ENCODE assay signal across 8 cellular contexts in the genomic region with DNA sequence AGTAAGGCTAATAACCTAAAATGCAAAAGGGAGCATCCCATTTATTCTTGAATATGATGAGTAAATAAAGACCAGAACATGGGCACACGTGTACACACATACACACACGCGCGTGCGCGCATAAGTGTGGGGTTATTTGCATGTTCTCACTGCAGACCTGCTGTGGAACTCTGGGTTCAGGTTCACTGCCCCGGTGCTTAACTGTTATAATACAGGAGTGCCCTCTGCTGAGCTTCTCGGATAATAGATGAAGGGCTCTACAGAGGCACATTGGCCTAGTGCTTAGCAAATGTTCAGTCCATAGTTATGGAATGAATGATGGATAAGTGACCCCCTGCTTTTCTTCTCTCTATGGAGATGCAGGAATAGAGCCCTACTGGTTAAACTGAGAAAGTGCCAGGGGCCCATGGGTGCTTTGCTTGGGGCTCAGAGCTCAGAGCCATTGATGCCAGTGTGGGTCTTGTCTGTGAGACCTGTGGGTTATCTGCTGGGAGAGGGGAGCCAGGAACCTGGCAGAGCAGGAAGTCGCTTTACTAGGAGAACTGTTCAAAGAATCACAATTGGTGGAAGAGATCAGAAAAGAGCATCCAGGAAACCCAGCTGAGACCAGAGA. TPM values are rescaled to one million over a fixed set of nuclear protein-coding genes. Genes with fewer than 3 reads are reported as not detected.
DNase-seq lines count a peak whose midpoint lies in the region; ATAC-seq and TF ChIP-seq lines count a peak whose summit lies in the region.

No MANE protein-coding gene starts in this region.

- H3K9me3 ChIP-seq in IMR-90 (ENCODE audit: control insufficient read depth, insufficient read depth, low read length) (no peaks in the 10 kb centered on the region), spleen (no peaks in the 10 kb centered on the region)

- H3K23ac ChIP-seq in IMR-90 (ENCODE audit: low read depth, low read length): no peak overlapping the region

- no peak overlapping the region for H2AK5ac ChIP-seq in IMR-90 (ENCODE audit: low read depth, low read length)

- H2BK120ac ChIP-seq in IMR-90 (ENCODE audit: low read depth, low read length): no peak overlapping the region

- H3K36me3 ChIP-seq in IMR-90 (ENCODE audit: control insufficient read depth, insufficient read depth, low read length): no peaks in the 10 kb centered on the region
- H3K36me3 ChIP-seq in spleen: no peaks in the 10 kb centered on the region

- H2BK15ac ChIP-seq in IMR-90 (ENCODE audit: low read depth, low read length): no peak overlapping the region

- H3K9me3 Mint-ChIP-seq in activated naive CD4-positive, alpha-beta T cell treated with anti-CD3 and anti-CD28 coated beads, Interleukin-2, amount 50 U/mL, for 72 hours: no peaks in the 10 kb centered on the region

- dilution Hi-C loops in IMR-90 (cut with HindIII; ENCODE audit: low sequenced_read_pairs, unreplicated experiment): loop anchor here (25.0 kb wide), 1 partner anchor 163 kb away; no protein-coding TSS in a partner anchor

- in situ Hi-C loops in IMR-90 (cut with MboI; ENCODE audit: low sequenced_read_pairs): loop anchor here (5.0 kb wide), 1 partner anchor 363 kb away; no protein-coding TSS in a partner anchor

- no peak overlapping the region for H2AFZ ChIP-seq in IMR-90 (replicated peaks; ENCODE audit: low read length, poor library complexity)

- H3K4me3 ChIP-seq in IMR-90 (ENCODE audit: insufficient read depth, low read depth, low read length) (no peak overlapping the region), spleen (no peak overlapping the region)

- H3K18ac ChIP-seq in IMR-90 (ENCODE audit: low read depth, low read length): no peak overlapping the region

- H3K4me2 ChIP-seq in IMR-90 (ENCODE audit: low read depth, low read length): no peak overlapping the region

- H2BK5ac ChIP-seq in IMR-90 (ENCODE audit: low read depth, low read length, poor library complexity, severe bottlenecking): no peak overlapping the region

- H3K56ac ChIP-seq in IMR-90 (ENCODE audit: extremely low read depth, insufficient read depth, low read length): no peak overlapping the region

- H3K4me1 ChIP-seq in IMR-90 (ENCODE audit: control insufficient read depth, insufficient read depth, low read length) (peaks cover 4% of the 10 kb centered on the region), spleen (peaks cover 0 to 43% (median 23%) of the 10 kb centered on the region in 6 donors)

- CTCF ChIA-PET in IMR-90 (lab: Yijun Ruan, JAX): interaction anchor here (0.5 to 2.1 kb wide), 8 partner anchors 44 to 525 kb away, joined by 3 to 9 read pairs (median 3); no protein-coding TSS in a partner anchor

- no peak overlapping the region for H4K91ac ChIP-seq in IMR-90 (ENCODE audit: insufficient read depth, low read depth, low read length)

- H3K27me3 ChIP-seq in IMR-90 (ENCODE audit: control insufficient read depth, insufficient read depth, low read length) (no peaks in the 10 kb centered on the region), spleen (replicated peaks in 1 of 7) (peaks cover 0 to 14% (median 4%) of the 10 kb centered on the region in 7 donors)

- ATAC-seq in GM21360 (IDR thresholded peaks at IDR 0.05; ENCODE audit: unreplicated experiment) (peak; percentile 51), IMR-90 (ENCODE audit: low read depth) (peak; percentile 27), left cardiac atrium (peak; percentile 20 to 61)
- peak; percentile 40 to 53 for ATAC-seq in activated naive CD4-positive, alpha-beta T cell treated with anti-CD3 and anti-CD28 coated beads, Interleukin-2, amount 50 U/mL, for 72 hours

- peaks cover 4 to 9% of the 10 kb centered on the region in 2 experiments; a peak in 3 of 4 replicates for H3K79me1 ChIP-seq in IMR-90 (ENCODE audit: low read depth in 1 of 2, low read length in 2 of 2)

- no peak overlapping the region for H4K8ac ChIP-seq in IMR-90 (ENCODE audit: low read depth in 2 of 2, low read length in 2 of 2)

- TF ChIP-seq RAD21 in IMR-90 (IDR thresholded peaks at IDR 0.05; ENCODE audit: low read length): peak; percentile 90

- H3K36me3 Mint-ChIP-seq in activated naive CD4-positive, alpha-beta T cell treated with anti-CD3 and anti-CD28 coated beads, Interleukin-2, amount 50 U/mL, for 72 hours: peaks cover 9% of the 10 kb centered on the region in 2 donors

- no peak overlapping the region for H2BK20ac ChIP-seq in IMR-90 (ENCODE audit: low read depth, low read length)

- peaks cover 5% of the 10 kb centered on the region for H3K9me1 ChIP-seq in IMR-90 (ENCODE audit: insufficient read depth, low read length)

- DNase-seq in DMS 273 (lab: John Stamatoyannopoulos, UW; ENCODE audit: unreplicated experiment): peak; percentile 76
- peak; percentile 65 for DNase-seq in IMR-90
- peak; percentile 69 for DNase-seq in SHP77 treated with DMSO at 0.1 percent for 48 hours (lab: John Stamatoyannopoulos, UW)
- DNase-seq in activated naive CD4-positive, alpha-beta T cell treated with anti-CD3 and anti-CD28 coated beads, Interleukin-2, amount 50 U/mL, for 72 hours (ENCODE audit: low spot score in 2 of 2): peak in 1 of 2 donors; percentile 53
- DNase-seq in left cardiac atrium: peak; percentile 46
- peak; percentile 94 for DNase-seq in spleen
- no peak for DNase-seq in ecto neural progenitor cell (ENCODE audit: low spot score)

- POLR2A ChIA-PET in IMR-90 (lab: Charles Lee; ENCODE audit: unreplicated experiment): no interaction called here

- no TSS peak for BruUV-seq in IMR-90 (replicated peaks; lab: Mats Ljungman, UMichigan)

- peaks cover 6% of the 10 kb centered on the region; the same call in 1 of the 2 replicates for H4K20me1 ChIP-seq in IMR-90 (ENCODE audit: insufficient read depth, low read length)

- no peak overlapping the region for H3K27ac Mint-ChIP-seq in activated naive CD4-positive, alpha-beta T cell treated with anti-CD3 and anti-CD28 coated beads, Interleukin-2, amount 50 U/mL, for 72 hours

- H3K4ac ChIP-seq in IMR-90 (ENCODE audit: low read depth, low read length): no peak overlapping the region

- TF ChIP-seq POLR2A in IMR-90 (IDR thresholded peaks at IDR 0.05; ENCODE audit: low read depth, low read length) (no peak), spleen (IDR thresholded peaks at IDR 0.05) (no peak)

- H4K5ac ChIP-seq in IMR-90 (ENCODE audit: low read depth, low read length): no peak overlapping the region

- TF ChIP-seq CTCF in IMR-90 (conservative IDR thresholded peaks at IDR 0.05; ENCODE audit: low read depth, low read length) (peak; percentile 75), spleen (IDR thresholded peaks at IDR 0.05 in 8 of 11, conservative IDR thresholded peaks at IDR 0.05 in 3 of 11) (peak; percentile 47 to 87 (median 69))

- no peak overlapping the region for H3K9ac ChIP-seq in IMR-90 (ENCODE audit: low read depth, low read length)

- no peak overlapping the region for H2AK9ac ChIP-seq in IMR-90 (replicated peaks; ENCODE audit: low read depth, low read length, poor library complexity)

- no peak overlapping the region for H3K14ac ChIP-seq in IMR-90 (replicated peaks; ENCODE audit: low read depth, low read length)

- H3K27ac ChIP-seq in IMR-90 (ENCODE audit: insufficient read depth, low read length): no peak overlapping the region
- H3K27ac ChIP-seq in spleen: peak overlapping the region in 1 of 8 donors; percentile 93

- WGBS in IMR-90 (ENCODE audit: extremely low coverage in 2 of 2, insufficient read length in 1 of 2), 2 experiments: no CpG with 5 or more reads among the region's 9 CpGs
- WGBS in spleen, 5 donors: 26 to 39% (median 28%) methylated on average over 9 of the region's 9 CpGs

- intact Hi-C loops in IMR-90 (cut with micrococcal nuclease): loop anchor here (1.0 to 2.0 kb wide), 5 partner anchors 211 to 616 kb away; no protein-coding TSS in a partner anchor
- intact Hi-C loops in left cardiac atrium (cut with DNase I): loop anchor here in 1 of 2 donors (5.0 kb wide), 2 partner anchors 213 to 363 kb away; no protein-coding TSS in a partner anchor
- intact Hi-C loops in spleen (cut with DNase I; ENCODE audit: low total_unique reads): loop anchor here (5.0 kb wide), 2 partner anchors 363 to 523 kb away; no protein-coding TSS in a partner anchor

TF ChIP-seq in IMR-90, 13 proteins besides CTCF, POLR2A, EP300 and RAD21:
- TF ChIP-seq BHLHE40 (IDR thresholded peaks at IDR 0.05; ENCODE audit: low read depth, low read length): no peak
- no peak for TF ChIP-seq MXI1 (IDR thresholded peaks at IDR 0.05; ENCODE audit: borderline replicate concordance, low read depth, low read length)
- no peak for TF ChIP-seq NFE2L2 (IDR thresholded peaks at IDR 0.05; ENCODE audit: low read depth, low read length)
- TF ChIP-seq, protein P1, sequence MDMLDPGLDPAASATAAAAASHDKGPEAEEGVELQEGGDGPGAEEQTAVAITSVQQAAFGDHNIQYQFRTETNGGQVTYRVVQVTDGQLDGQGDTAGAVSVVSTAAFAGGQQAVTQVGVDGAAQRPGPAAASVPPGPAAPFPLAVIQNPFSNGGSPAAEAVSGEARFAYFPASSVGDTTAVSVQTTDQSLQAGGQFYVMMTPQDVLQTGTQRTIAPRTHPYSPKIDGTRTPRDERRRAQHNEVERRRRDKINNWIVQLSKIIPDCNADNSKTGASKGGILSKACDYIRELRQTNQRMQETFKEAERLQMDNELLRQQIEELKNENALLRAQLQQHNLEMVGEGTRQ (IDR thresholded peaks at IDR 0.05; ENCODE audit: low read depth, low read length): no peak
- TF ChIP-seq, protein P2, sequence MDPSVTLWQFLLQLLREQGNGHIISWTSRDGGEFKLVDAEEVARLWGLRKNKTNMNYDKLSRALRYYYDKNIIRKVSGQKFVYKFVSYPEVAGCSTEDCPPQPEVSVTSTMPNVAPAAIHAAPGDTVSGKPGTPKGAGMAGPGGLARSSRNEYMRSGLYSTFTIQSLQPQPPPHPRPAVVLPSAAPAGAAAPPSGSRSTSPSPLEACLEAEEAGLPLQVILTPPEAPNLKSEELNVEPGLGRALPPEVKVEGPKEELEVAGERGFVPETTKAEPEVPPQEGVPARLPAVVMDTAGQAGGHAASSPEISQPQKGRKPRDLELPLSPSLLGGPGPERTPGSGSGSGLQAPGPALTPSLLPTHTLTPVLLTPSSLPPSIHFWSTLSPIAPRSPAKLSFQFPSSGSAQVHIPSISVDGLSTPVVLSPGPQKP (IDR thresholded peaks at IDR 0.05; ENCODE audit: borderline replicate concordance, low read depth, low read length): no peak
- no peak for TF ChIP-seq MAZ (IDR thresholded peaks at IDR 0.05; ENCODE audit: borderline replicate concordance, low read depth, low read length)
- TF ChIP-seq CHD1 (IDR thresholded peaks at IDR 0.05; ENCODE audit: low read depth, low read length): no peak
- TF ChIP-seq SMC3 (IDR thresholded peaks at IDR 0.05; ENCODE audit: low read depth, low read length): peak; percentile 91

RNA-seq across cellular contexts. Expression of a gene that starts 3.6 kb away (rescaled TPM):
- 7.7 and 12.5 TPM in 2 replicates for total RNA-seq in IMR-90 (2012; rRNA removed)
- polyA plus RNA-seq in IMR-90 (2012; rRNA removed): 8.2 and 8.7 TPM in 2 replicates
- 4.8 and 7.4 TPM in 2 replicates for polyA plus RNA-seq in IMR-90 (2012; cell fraction: cytosol; rRNA removed)
- polyA plus RNA-seq in IMR-90 (2012; cell fraction: nucleus; rRNA removed; ENCODE audit: low replicate concordance): 6.5 and 6.7 TPM in 2 replicates
- total RNA-seq in activated naive CD4-positive, alpha-beta T cell treated with anti-CD3 and anti-CD28 coated beads, Interleukin-2, amount 50 U/mL, for 72 hours: 10 to 100 TPM; 26.1 to 50.0 TPM
- 1 to 10 TPM; 4.2 to 9.2 TPM for total RNA-seq in left cardiac atrium
- 100 to 1,000 TPM in 1 of 7 donors, 10 to 100 TPM in 6; 45.4 to 148 (median 75.0) TPM for total RNA-seq in spleen
- 10 to 100 TPM; 12.2 to 24.4 (median 20.4) TPM for polyA plus RNA-seq in spleen
